In the genomic region with DNA sequence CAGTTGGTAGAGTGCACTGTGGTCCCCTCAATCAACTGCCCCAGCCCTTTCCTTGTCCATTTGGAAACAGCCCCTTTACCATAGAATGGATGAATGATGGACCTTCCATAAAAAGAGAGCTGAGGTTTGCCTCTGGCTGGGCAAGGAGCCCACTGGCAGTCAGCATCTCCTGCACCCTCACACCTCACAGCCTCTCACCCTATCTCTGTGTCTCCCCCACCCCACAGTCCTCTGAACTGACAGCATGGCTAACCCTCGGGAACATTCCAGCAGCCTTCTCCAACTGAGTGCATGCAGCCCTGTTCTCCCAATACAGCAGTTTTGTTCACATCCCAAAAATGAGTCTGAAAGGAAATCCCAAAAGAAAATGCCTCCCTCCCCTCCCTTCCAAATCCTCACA, we compare ENCODE assay signal across 17 cellular contexts.
"Had no signal": no experiment of that assay in that cellular context is flagged by ENCODE, and none has a peak within 500 bp of the region (broad histone marks: within the 10 kb centered on the region; RNA-seq: fewer than 3 reads in every experiment).

No MANE protein-coding gene starts in this region.

- H3K4me3 Mint-ChIP-seq: dendritic cell treated with granulocyte-macrophage colony-stimulating factor and Interleukin-4, amounts not matched to agents 40 ng/mL and 50 ng/mL, for 4 days; naive B cell; nephron had no signal

- H3K4me3 ChIP-seq: lung, prostate gland, spleen, suprapubic skin, tibial artery, upper lobe of right lung, vagina had no signal

- ATAC-seq: foreskin keratinocyte, sciatic nerve, upper lobe of right lung had no signal

- H3K27me3 ChIP-seq: foreskin keratinocyte, spleen, suprapubic skin, tibial artery, upper lobe of right lung, vagina had no signal

- H3K27me3 Mint-ChIP-seq: dendritic cell treated with granulocyte-macrophage colony-stimulating factor and Interleukin-4, amounts not matched to agents 40 ng/mL and 50 ng/mL, for 4 days; naive B cell had no signal

- H3K27ac ChIP-seq: foreskin keratinocyte, parathyroid adenoma, prostate gland, spleen, suprapubic skin, tibial artery, upper lobe of right lung, vagina had no signal

- H3K27ac Mint-ChIP-seq: dendritic cell treated with granulocyte-macrophage colony-stimulating factor and Interleukin-4, amounts not matched to agents 40 ng/mL and 50 ng/mL, for 4 days; nephron had no signal

- H3K36me3 ChIP-seq: prostate gland, suprapubic skin, tibial artery, upper lobe of right lung, vagina had no signal

- DNase-seq: foreskin keratinocyte; hippocampal formation; mesendoderm; naive B cell; spleen; stimulated activated CD4-positive, alpha-beta T cell treated with anti-CD3 and anti-CD28 coated beads, Interleukin-2, amount 100 ng/mL, for 24 hours; stimulated activated naive CD4-positive, alpha-beta T cell treated with Interleukin-2 at 50 U/mL for 16 hours; tibial artery; upper lobe of right lung had no signal

- H3K79me2 ChIP-seq: parathyroid adenoma had no signal

- H3K9me3 ChIP-seq: prostate gland, spleen, suprapubic skin, tibial artery, upper lobe of right lung, vagina had no signal

- H3K9me3 Mint-ChIP-seq: dendritic cell treated with granulocyte-macrophage colony-stimulating factor and Interleukin-4, amounts not matched to agents 40 ng/mL and 50 ng/mL, for 4 days; naive B cell; nephron had no signal

- H3K4me1 ChIP-seq: prostate gland, spleen, suprapubic skin, tibial artery, upper lobe of right lung, vagina had no signal

- H2AFZ ChIP-seq: parathyroid adenoma had no signal

- H3K4me1 Mint-ChIP-seq: naive B cell had no signal
